11 cellular contexts compared by ENCODE assay signal in genomic region chr11:120613264-120614226, GRCh38.
DNase-seq lines count a peak whose midpoint lies in the region; ATAC-seq and TF ChIP-seq lines count a peak whose summit lies in the region.
"Had no signal": no experiment of that assay in that cellular context is flagged by ENCODE, and none has a peak within 500 bp of the region (broad histone marks: within the 10 kb centered on the region; RNA-seq: fewer than 3 reads in every experiment).

No MANE protein-coding gene starts in this region.

- in situ Hi-C loops in Panc1 (cut with HindIII; ENCODE audit: low pct_unique_long_range_greater_than_20kb, low sequenced_read_pairs), result no loop called here

- H3K4me1 ChIP-seq in Panc1 (ENCODE audit: control insufficient read depth, insufficient read depth, low read length), result no peaks in the 10 kb centered on the region
- peaks cover 0 to 2% of the 10 kb centered on the region in 2 donors for H3K4me1 ChIP-seq in breast epithelium
- H3K4me1 ChIP-seq: pancreas had no signal

- H3K4me3 ChIP-seq in GM12864 (ENCODE audit: low read depth, low read length) (peak overlapping the region; percentile 3; the same call in 1 of the 2 replicates), Panc1 (ENCODE audit: low read depth in 2 of 2, low read length in 2 of 2) (no peak overlapping the region), breast epithelium (no peak overlapping the region)
- H3K4me3 ChIP-seq: pancreas had no signal

- POLR2A ChIA-PET in Panc1 (lab: Charles Lee), result no interaction called here

- no peak for TF ChIP-seq POLR2A in breast epithelium (IDR thresholded peaks at IDR 0.05)

- no peak for TF ChIP-seq CTCF in GM12864 (IDR thresholded peaks at IDR 0.05; ENCODE audit: low read depth, low read length, missing control alignments)
- TF ChIP-seq CTCF in Panc1 (IDR thresholded peaks at IDR 0.05), result no peak
- TF ChIP-seq CTCF in breast epithelium (IDR thresholded peaks at IDR 0.05), result no peak

- DNase-seq in GM12864 (ENCODE audit: low read depth) (peak; percentile 63), Panc1 (ENCODE audit: low read depth, low spot score) (no peak), activated gamma-delta T cell (lab: John Stamatoyannopoulos, UW) (no peak), breast epithelium (ENCODE audit: low spot score in 2 of 2) (no peak), superior temporal gyrus (ENCODE audit: extremely low spot score) (no peak)
- DNase-seq in activated naive CD4-positive, alpha-beta T cell treated with Interleukin-2 at 50 U/mL for 16 hours, result no peak
- DNase-seq: CD8-positive, alpha-beta T cell; NCI-H187 treated with DMSO at 0.1 percent for 48 hours; pancreas had no signal

- H3K27ac ChIP-seq in Panc1 (ENCODE audit: low read length), result no peak overlapping the region
- no peak overlapping the region for H3K27ac ChIP-seq in breast epithelium
- H3K27ac ChIP-seq: pancreas had no signal

- H3K27me3 ChIP-seq in Panc1 (ENCODE audit: control insufficient read depth, insufficient read depth, low read length), result no peaks in the 10 kb centered on the region
- H3K27me3 ChIP-seq in breast epithelium, result no peaks in the 10 kb centered on the region
- H3K27me3 ChIP-seq: pancreas had no signal

- H3K36me3 ChIP-seq in Panc1 (ENCODE audit: control insufficient read depth, insufficient read depth, low read length) (no peaks in the 10 kb centered on the region), breast epithelium (no peaks in the 10 kb centered on the region)
- H3K36me3 ChIP-seq: pancreas had no signal

- no TSS peak for BruUV-seq in Panc1 (replicated peaks; lab: Mats Ljungman, UMichigan)

- intact Hi-C loops in Panc1 (cut with micrococcal nuclease; ENCODE audit: unreplicated experiment), result no loop called here
- intact Hi-C loops in breast epithelium (cut with DNase I; ENCODE audit: low total_unique reads), result no loop called here

- peak; percentile 36 for ATAC-seq in GM19328 (IDR thresholded peaks at IDR 0.05; ENCODE audit: unreplicated experiment)
- ATAC-seq in HG02870 (IDR thresholded peaks at IDR 0.05; ENCODE audit: unreplicated experiment), result peak; percentile 51
- peak; percentile 45; the same call in 1 of the 2 replicates for ATAC-seq in Panc1
- ATAC-seq: CD8-positive, alpha-beta T cell had no signal

- CTCF ChIA-PET in Panc1 (lab: Charles Lee), result no interaction called here

- H3K9me3 ChIP-seq in Panc1 (ENCODE audit: control insufficient read depth, insufficient read depth, low read depth, low read length) (peaks cover 4% of the 10 kb centered on the region), breast epithelium (peaks cover 3 to 11% of the 10 kb centered on the region in 2 donors)
- H3K9me3 ChIP-seq: pancreas had no signal
